ENCODE assay signal across 17 cellular contexts in genomic region chr20:40728470-40728869, GRCh38. TPM values are rescaled to one million over a fixed set of nuclear protein-coding genes. Genes with fewer than 3 reads are reported as not detected.
DNase-seq lines count a peak whose midpoint lies in the region; ATAC-seq, FAIRE-seq and TF ChIP-seq lines count a peak whose summit lies in the region.
"Had no signal": no experiment of that assay in that cellular context is flagged by ENCODE, and none has a peak within 500 bp of the region (broad histone marks: within the 10 kb centered on the region; RNA-seq: fewer than 3 reads in every experiment).

No MANE protein-coding gene starts in this region.

- no TSS peak for BruUV-seq in GM12878 (replicated peaks; lab: Mats Ljungman, UMichigan)

- H3K27me3 ChIP-seq in GM12878 (replicated peaks in 1 of 2; ENCODE audit: control insufficient read depth in 2 of 2, insufficient read depth in 2 of 2, low read length in 1 of 2), result no peaks in the 10 kb centered on the region; a peak in 1 of 4 replicates

- no peaks in the 10 kb centered on the region for H3K9me3 ChIP-seq in GM12878 (replicated peaks; ENCODE audit: control insufficient read depth, insufficient read depth, low read length)
- H3K9me3 ChIP-seq: suprapubic skin had no signal

- TF ChIP-seq EP300 in GM12878 (IDR thresholded peaks at IDR 0.05; ENCODE audit: borderline replicate concordance in 1 of 2, control insufficient read depth in 1 of 2, low read depth in 2 of 2, low read length in 2 of 2), result no peak

- no peak overlapping the region for H3K4me2 ChIP-seq in GM12878 (ENCODE audit: control insufficient read depth, insufficient read depth)

- CTCF ChIA-PET in GM12878 (lab: Yijun Ruan, JAX), result no interaction called here

- no peaks in the 10 kb centered on the region for H3K79me2 ChIP-seq in GM12878 (ENCODE audit: control insufficient read depth, insufficient read depth, low read length)

- H4K20me1 ChIP-seq in GM12878 (ENCODE audit: control insufficient read depth, insufficient read depth), result no peaks in the 10 kb centered on the region

- no peak for TF ChIP-seq RAD21 in GM12878 (IDR thresholded peaks at IDR 0.05; ENCODE audit: insufficient read depth, low read depth, low read length)

- no peak for ATAC-seq in GM12878

- H3K27ac Mint-ChIP-seq in progenitor cell of endocrine pancreas, result no peak overlapping the region
- H3K27ac Mint-ChIP-seq: activated T-cell treated with anti-CD3 and anti-CD28 coated beads, Interleukin-2, amount 50 U/mL, for 24 hours had no signal

- H3K27ac ChIP-seq in GM12878 (ENCODE audit: control insufficient read depth, insufficient read depth), result no peak overlapping the region
- H3K27ac ChIP-seq: coronary artery, suprapubic skin had no signal

- H3K4me3 Mint-ChIP-seq in progenitor cell of endocrine pancreas (ENCODE audit: low read depth), result no peak overlapping the region
- H3K4me3 Mint-ChIP-seq: activated T-cell treated with anti-CD3 and anti-CD28 coated beads, Interleukin-2, amount 50 U/mL, for 24 hours had no signal

- peaks cover 2% of the 10 kb centered on the region for H3K27me3 Mint-ChIP-seq in progenitor cell of endocrine pancreas

- TF ChIP-seq CTCF in LNCAP (IDR thresholded peaks at IDR 0.05), result peak; percentile 25; the same call in 1 of the 2 replicates
- 0 out of 6 replicates have a peak, but pooled peaks of 2 of the 3 experiments have one; percentile 17 to 18 for TF ChIP-seq CTCF in GM12878 (IDR thresholded peaks at IDR 0.05 in 2 of 3, conservative IDR thresholded peaks at IDR 0.05 in 1 of 3; ENCODE audit: control insufficient read depth in 2 of 3, extremely low read depth in 1 of 3, insufficient read depth in 1 of 3, low read depth in 3 of 3, low read length in 3 of 3)
- TF ChIP-seq CTCF in progenitor cell of endocrine pancreas (IDR thresholded peaks at IDR 0.05; ENCODE audit: unreplicated experiment), result peak; percentile 17

- DNase-seq in DMS 273 (lab: John Stamatoyannopoulos, UW; ENCODE audit: unreplicated experiment) (peak; percentile 4), DMS 273 treated with DMSO at 0.1 percent for 48 hours (lab: John Stamatoyannopoulos, UW) (no peak), GM12878 (ENCODE audit: low read depth, low spot score) (no peak), progenitor cell of endocrine pancreas (ENCODE audit: low spot score, unreplicated experiment) (no peak), amygdala (lab: John Stamatoyannopoulos, UW) (no peak), ureter (ENCODE audit: low spot score) (no peak), HK-2 (ENCODE audit: unreplicated experiment) (no peak)
- DNase-seq: 8988T; activated CD4-positive, CD25-positive, alpha-beta regulatory T cell treated with anti-CD3 and anti-CD28 coated beads, Interleukin-2, amount 50 U/mL, for 72 hours; activated T-cell treated with anti-CD3 and anti-CD28 coated beads, Interleukin-2, amount 50 U/mL, for 24 hours; mesendoderm; NCI-H2081; NCI-H82; occipital lobe had no signal

- POLR2A ChIA-PET in GM12878 (lab: Charles Lee), result no interaction called here

- no peaks in the 10 kb centered on the region for H3K4me1 ChIP-seq in GM12878 (ENCODE audit: control insufficient read depth, insufficient read depth, low read length)
- H3K4me1 ChIP-seq: suprapubic skin had no signal

- no peaks in the 10 kb centered on the region for H3K36me3 Mint-ChIP-seq in progenitor cell of endocrine pancreas (ENCODE audit: insufficient read depth)

- RAD21 ChIA-PET in GM12878 (lab: Charles Lee; ENCODE audit: unreplicated experiment), result no interaction called here

- H3K9me3 Mint-ChIP-seq in progenitor cell of endocrine pancreas (ENCODE audit: low read depth), result peaks cover 7% of the 10 kb centered on the region

- no peak overlapping the region for H3K9ac ChIP-seq in GM12878 (ENCODE audit: control insufficient read depth, insufficient read depth, low read length)

- no peak for TF ChIP-seq POLR2A in GM12878 (IDR thresholded peaks at IDR 0.05; ENCODE audit: low read depth, low read length)

- intact Hi-C loops in GM12878 (cut with micrococcal nuclease; ENCODE audit: unreplicated experiment), result no loop called here

- SMC1A ChIA-PET in GM12878 (lab: Charles Lee; ENCODE audit: uncharacterized antibody, unreplicated experiment), result no interaction called here

- H3K36me3 ChIP-seq in GM12878 (ENCODE audit: control insufficient read depth in 2 of 2, insufficient read depth in 2 of 2, low read length in 1 of 2), result no peaks in the 10 kb centered on the region
- H3K36me3 ChIP-seq: suprapubic skin had no signal

- WGBS in GM12878 (ENCODE audit: insufficient coverage, insufficient replicate concordance, low lambda C conversion rate, missing lambda C conversion rate), result 0% methylated on average over 1 of the region's 1 CpG

- no peaks in the 10 kb centered on the region for H3K4me1 Mint-ChIP-seq in progenitor cell of endocrine pancreas (ENCODE audit: low read depth)

- in situ Hi-C loops in GM12878 (cut with MboI), result loop anchor here (25.0 kb wide), 1 partner anchor 359 kb away; no protein-coding TSS in a partner anchor

- FAIRE-seq in GM12878 (lab: Jason Lieb, UNC), result no peak

- H3K4me3 ChIP-seq in GM12878, result no peak overlapping the region
- H3K4me3 ChIP-seq: coronary artery, suprapubic skin had no signal

- no peak overlapping the region for H2AFZ ChIP-seq in GM12878 (ENCODE audit: control insufficient read depth, low read depth, low read length)

TF ChIP-seq in GM12878, 131 proteins besides CTCF, POLR2A, EP300 and RAD21:
- TF ChIP-seq RB1 (IDR thresholded peaks at IDR 0.05; ENCODE audit: borderline replicate concordance) (no peak), NR2C1 (IDR thresholded peaks at IDR 0.05) (no peak), MYB (IDR thresholded peaks at IDR 0.05; ENCODE audit: borderline replicate concordance, low read depth, low read length) (no peak), MTA3 (IDR thresholded peaks at IDR 0.05; ENCODE audit: borderline replicate concordance, low read length) (no peak), HDGF (IDR thresholded peaks at IDR 0.05) (no peak), ESRRA (IDR thresholded peaks at IDR 0.05; ENCODE audit: low read length) (no peak), RELA (IDR thresholded peaks at IDR 0.05; ENCODE audit: borderline replicate concordance, partially characterized antibody) (no peak), RCOR1 (conservative IDR thresholded peaks at IDR 0.05; ENCODE audit: low read depth, low read length) (no peak), STAT1 (conservative IDR thresholded peaks at IDR 0.05) (no peak), SPI1 (IDR thresholded peaks at IDR 0.05; ENCODE audit: borderline replicate concordance, insufficient read depth, low read depth, low read length) (no peak), REST (IDR thresholded peaks at IDR 0.05; ENCODE audit: low read depth, low read length) (no peak)

RNA-seq across cellular contexts. Expression of gene MAFB, which starts 39.4 kb away (rescaled TPM):
- 0.17 TPM in 1 of 2 replicates, not detected in the other for total RNA-seq in GM12878 (2013; cell fraction: nucleolus; rRNA removed)
- not detected in 2 replicates for total RNA-seq in GM12878 (2014; rRNA removed)
- not detected in 2 replicates for total RNA-seq in GM12878 (2014; rRNA removed; fragmentation: Illumina TruSeq; extraction: Trizol)
- total RNA-seq in GM12878 (2021), result not detected in 2 replicates
- polyA plus RNA-seq in GM12878 (2011; ENCODE audit: low read depth), result not detected
- 0.01 TPM in 1 of 2 replicates, not detected in the other for polyA plus RNA-seq in GM12878 (2011; rRNA removed)
- polyA plus RNA-seq in GM12878 (2011; cell fraction: cytosol; rRNA removed), result not detected in 2 replicates
- 0.03 TPM in 1 of 2 replicates, not detected in the other for polyA plus RNA-seq in GM12878 (2011; cell fraction: nucleus; rRNA removed)
- polyA plus RNA-seq in GM12878 (2012), result 0.03 TPM in 1 of 2 replicates, not detected in the other
- 0.01 TPM in 1 of 2 replicates, not detected in the other for polyA plus RNA-seq in GM12878 (2014; fragmentation: Illumina TruSeq; extraction: Trizol)
- polyA plus RNA-seq in GM12878 (2014; fragmentation: Nextera tagmentation; extraction: Ambion mirVana), result not detected
- polyA plus RNA-seq in GM12878 (2014; rRNA removed), result not detected in 2 replicates
- under 1 TPM in 1 of 2 experiments, not detected in 1; 0.08 TPM for polyA plus RNA-seq in GM12878 (2016; fragmentation: Nextera tagmentation; extraction: Ambion mirVana)
- polyA minus RNA-seq in GM12878 (2011; rRNA and poly(A)+ RNA removed), result 0.10 TPM in 1 of 2 replicates, not detected in the other
- not detected in 2 replicates for polyA minus RNA-seq in GM12878 (2011; cell fraction: cytosol; rRNA and poly(A)+ RNA removed)
- polyA minus RNA-seq in GM12878 (2011; cell fraction: nucleus; rRNA and poly(A)+ RNA removed), result 0.10 TPM in 1 of 2 replicates, not detected in the other
- total RNA-seq in progenitor cell of endocrine pancreas, result 5.9 and 6.1 TPM in 2 replicates
- 17.3 TPM for total RNA-seq in ureter
